10 cellular contexts compared by ENCODE assay signal in the genomic region with DNA sequence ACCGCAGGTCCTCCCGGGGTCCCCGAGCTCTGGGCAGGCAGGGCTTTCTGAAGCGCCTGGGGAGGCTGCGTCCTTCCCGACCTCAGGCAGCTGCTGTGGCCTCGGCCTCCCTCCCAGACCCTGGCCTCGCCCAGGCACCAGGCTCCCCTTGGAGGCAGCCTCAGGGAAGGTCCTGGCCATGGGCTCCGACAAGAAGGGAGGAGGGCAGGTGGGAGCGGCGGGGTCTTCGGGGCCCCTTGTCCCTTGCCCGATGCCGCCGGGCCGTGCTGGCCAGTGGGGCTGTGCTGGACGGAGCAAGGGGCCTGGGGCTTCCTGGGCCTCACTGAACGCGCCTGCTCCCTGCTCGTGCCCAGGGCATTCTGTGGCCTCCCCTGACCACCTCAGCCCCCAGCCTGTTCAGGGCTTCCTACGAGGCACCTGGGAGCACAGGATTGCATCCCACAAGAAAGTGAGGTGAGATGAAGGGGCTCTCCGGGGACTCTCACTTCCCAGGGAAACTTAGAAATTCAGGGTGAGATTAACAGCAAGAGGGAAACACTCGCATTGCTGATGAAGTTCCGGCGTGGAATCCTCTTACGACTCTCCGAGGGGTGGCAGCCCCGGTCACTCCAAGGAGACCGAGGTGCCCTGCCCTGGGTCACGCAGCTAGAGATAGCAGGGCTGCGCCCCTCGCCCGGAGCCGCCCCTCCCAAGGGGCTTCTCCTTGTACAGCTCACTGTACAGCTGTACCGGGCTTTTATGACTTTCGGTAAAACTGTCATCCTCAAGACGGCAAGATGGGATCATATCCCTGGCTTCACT. TPM values are rescaled to one million over a fixed set of nuclear protein-coding genes. Genes with fewer than 3 reads are reported as not detected.
A peak's percentile ranks its signal among the peaks of the same experiment; 100 is the strongest.
DNase-seq lines count a peak whose midpoint lies in the region; FAIRE-seq and TF ChIP-seq lines count a peak whose summit lies in the region.
"Had no signal": no experiment of that assay in that cellular context is flagged by ENCODE, and none has a peak within 500 bp of the region (broad histone marks: within the 10 kb centered on the region; RNA-seq: fewer than 3 reads in every experiment).

No MANE protein-coding gene starts in this region.

- intact Hi-C loops in dendritic cell treated with granulocyte-macrophage colony-stimulating factor and Interleukin-4, amounts not matched to agents 40 ng/mL and 50 ng/mL, for 4 days (cut with micrococcal nuclease) = no loop called here
- intact Hi-C loops in testis (cut with DNase I; ENCODE audit: low total_unique reads) = no loop called here

- H3K9me1 ChIP-seq in keratinocyte (ENCODE audit: control insufficient read depth, extremely low read depth, insufficient read depth, low read length) = no peaks in the 10 kb centered on the region

- 42 to 53% methylated on average over 5 to 25 of the region's 37 CpGs for WGBS in testis, 2 donors

- H3K79me2 ChIP-seq in keratinocyte (ENCODE audit: control insufficient read depth, insufficient read depth, low read length) = no peaks in the 10 kb centered on the region

- H3K4me1 Mint-ChIP-seq in dendritic cell treated with granulocyte-macrophage colony-stimulating factor and Interleukin-4, amounts not matched to agents 40 ng/mL and 50 ng/mL, for 4 days (ENCODE audit: low read depth) = peaks cover 9% of the 10 kb centered on the region
- H3K4me1 Mint-ChIP-seq in activated CD4-positive, alpha-beta memory T cell treated with anti-CD3 and anti-CD28 coated beads, Interleukin-2, amount 10 ng/mL, durations not matched to agents 7 days and 5 days = peaks cover 6% of the 10 kb centered on the region

- H3K9ac ChIP-seq in keratinocyte (ENCODE audit: control insufficient read depth, extremely low read depth, insufficient read depth, low read length) = no peak overlapping the region

- H3K9me3 ChIP-seq in keratinocyte (ENCODE audit: control insufficient read depth, low read depth, low read length) = no peaks in the 10 kb centered on the region
- H3K9me3 ChIP-seq in testis = no peaks in the 10 kb centered on the region

- FAIRE-seq in keratinocyte (lab: Jason Lieb, UNC) = no peak
- FAIRE-seq: frontal cortex had no signal

- peak overlapping the region; percentile 70 for H3K4me2 ChIP-seq in keratinocyte (ENCODE audit: control insufficient read depth, extremely low read depth, insufficient read depth, low read depth, low read length)

- peak overlapping the region; percentile 57 for H3K4me3 Mint-ChIP-seq in dendritic cell treated with granulocyte-macrophage colony-stimulating factor and Interleukin-4, amounts not matched to agents 40 ng/mL and 50 ng/mL, for 4 days
- H3K4me3 Mint-ChIP-seq in activated CD4-positive, alpha-beta memory T cell treated with anti-CD3 and anti-CD28 coated beads, Interleukin-2, amount 10 ng/mL, durations not matched to agents 7 days and 5 days = no peak overlapping the region

- DNase-seq in HUDEP-2 (lab: John Stamatoyannopoulos, UW; ENCODE audit: unreplicated experiment in 76 of 76) (peak in 39 of 76 experiments; percentile 16 to 85 (median 52)), keratinocyte (ENCODE audit: low read depth, low spot score) (no peak), testis (no peak), nucleus accumbens (lab: John Stamatoyannopoulos, UW) (no peak), COLO668 (lab: John Stamatoyannopoulos, UW; ENCODE audit: unreplicated experiment) (no peak)
- DNase-seq in activated CD4-positive, alpha-beta memory T cell treated with anti-CD3 and anti-CD28 coated beads, Interleukin-2, amount 10 ng/mL, durations not matched to agents 7 days and 5 days = no peak
- DNase-seq: activated naive CD4-positive, alpha-beta T cell treated with anti-CD3 and anti-CD28 coated beads, Interleukin-2, amount 50 U/mL, for 16 hours; NCI-H187 treated with DMSO at 0.1 percent for 48 hours had no signal

- H3K9me3 Mint-ChIP-seq in dendritic cell treated with granulocyte-macrophage colony-stimulating factor and Interleukin-4, amounts not matched to agents 40 ng/mL and 50 ng/mL, for 4 days = no peaks in the 10 kb centered on the region
- H3K9me3 Mint-ChIP-seq in activated CD4-positive, alpha-beta memory T cell treated with anti-CD3 and anti-CD28 coated beads, Interleukin-2, amount 10 ng/mL, durations not matched to agents 7 days and 5 days = no peaks in the 10 kb centered on the region

- no peak overlapping the region for H3K27ac Mint-ChIP-seq in dendritic cell treated with granulocyte-macrophage colony-stimulating factor and Interleukin-4, amounts not matched to agents 40 ng/mL and 50 ng/mL, for 4 days
- H3K27ac Mint-ChIP-seq in activated CD4-positive, alpha-beta memory T cell treated with anti-CD3 and anti-CD28 coated beads, Interleukin-2, amount 10 ng/mL, durations not matched to agents 7 days and 5 days = no peak overlapping the region

- H3K36me3 ChIP-seq in keratinocyte (ENCODE audit: control insufficient read depth in 2 of 2, extremely low read depth in 1 of 2, insufficient read depth in 2 of 2, low read length in 2 of 2) (no peaks in the 10 kb centered on the region), testis (ENCODE audit: low read depth, missing control alignments) (no peaks in the 10 kb centered on the region)

- H3K36me3 Mint-ChIP-seq in dendritic cell treated with granulocyte-macrophage colony-stimulating factor and Interleukin-4, amounts not matched to agents 40 ng/mL and 50 ng/mL, for 4 days (ENCODE audit: low read depth) = no peaks in the 10 kb centered on the region
- H3K36me3 Mint-ChIP-seq in activated CD4-positive, alpha-beta memory T cell treated with anti-CD3 and anti-CD28 coated beads, Interleukin-2, amount 10 ng/mL, durations not matched to agents 7 days and 5 days (ENCODE audit: low read depth) = no peaks in the 10 kb centered on the region

- H3K27ac ChIP-seq in keratinocyte (ENCODE audit: control insufficient read depth, insufficient read depth, low read length) (no peak overlapping the region), testis (no peak overlapping the region)

- H2AFZ ChIP-seq in keratinocyte (ENCODE audit: control insufficient read depth, low read length) = peak overlapping the region; percentile 37

- TF ChIP-seq CTCF in keratinocyte (optimal IDR thresholded peaks at IDR 0.05 in 1 of 3, IDR thresholded peaks at IDR 0.05 in 1 of 3, conservative IDR thresholded peaks at IDR 0.05 in 1 of 3; ENCODE audit: extremely low read depth in 1 of 3, insufficient read depth in 2 of 3, low read length in 3 of 3) = no peak
- TF ChIP-seq CTCF in testis (IDR thresholded peaks at IDR 0.05) = no peak

- H3K4me1 ChIP-seq in keratinocyte (ENCODE audit: control insufficient read depth, extremely low read depth, insufficient read depth, low read length) = peaks cover 4% of the 10 kb centered on the region
- peaks cover 4% of the 10 kb centered on the region for H3K4me1 ChIP-seq in testis

- TF ChIP-seq POLR2A in testis (IDR thresholded peaks at IDR 0.05) = no peak

- peaks cover 33% of the 10 kb centered on the region for H3K27me3 ChIP-seq in keratinocyte (ENCODE audit: control insufficient read depth, extremely low read depth, insufficient read depth, low read length)
- H3K27me3 ChIP-seq in testis = no peaks in the 10 kb centered on the region

- H3K4me3 ChIP-seq in keratinocyte (ENCODE audit: control insufficient read depth in 2 of 3, extremely low read depth in 1 of 3, insufficient read depth in 2 of 3, low read depth in 1 of 3, low read length in 3 of 3) (peak overlapping the region in 1 of 3 experiments; percentile 34), testis (peak overlapping the region; percentile 24 to 38)

- CTCF ChIA-PET in activated CD4-positive, alpha-beta memory T cell treated with anti-CD3 and anti-CD28 coated beads, Interleukin-2, amount 10 ng/mL, durations not matched to agents 7 days and 5 days (lab: Charles Lee) = interaction anchor here (1.4 kb wide), 1 partner anchor 73 kb away, joined by 3 read pairs; no protein-coding TSS in a partner anchor

- peaks cover 49% of the 10 kb centered on the region for H3K27me3 Mint-ChIP-seq in dendritic cell treated with granulocyte-macrophage colony-stimulating factor and Interleukin-4, amounts not matched to agents 40 ng/mL and 50 ng/mL, for 4 days
- peaks cover 37% of the 10 kb centered on the region for H3K27me3 Mint-ChIP-seq in activated CD4-positive, alpha-beta memory T cell treated with anti-CD3 and anti-CD28 coated beads, Interleukin-2, amount 10 ng/mL, durations not matched to agents 7 days and 5 days

- dilution Hi-C loops in keratinocyte (cut with MboI; ENCODE audit: extremely low pct_ligation_motif_present, low sequenced_read_pairs) = no loop called here

- POLR2A ChIA-PET in activated CD4-positive, alpha-beta memory T cell treated with anti-CD3 and anti-CD28 coated beads, Interleukin-2, amount 10 ng/mL, durations not matched to agents 7 days and 5 days (lab: Charles Lee) = interaction anchor here (1.4 to 1.8 kb wide), 2 partner anchors 70 to 111 kb away, joined by 4 read pairs; partner anchors contain the start of gene UBXN2A

- peaks cover 3% of the 10 kb centered on the region for H4K20me1 ChIP-seq in keratinocyte (ENCODE audit: control insufficient read depth, extremely low read depth, insufficient read depth, low read length)

RNA-seq across cellular contexts. Expression of gene MFSD2B, which starts 0.8 kb away (rescaled TPM):
- polyA plus RNA-seq in keratinocyte (0.03 to 0.12 TPM (median 0.10 TPM) in 3 replicates), testis (ENCODE audit: insufficient read depth, low read depth, low replicate concordance) (0.94 TPM)
- polyA plus RNA-seq in keratinocyte (2011; ENCODE audit: low read depth) = not detected
- polyA plus RNA-seq in keratinocyte (2011; cell fraction: cytosol; rRNA removed) = 0.19 TPM in 1 of 2 replicates, not detected in the other
- 0.12 TPM in 1 of 2 replicates, not detected in the other for polyA plus RNA-seq in keratinocyte (2011; cell fraction: nucleus; rRNA removed)
- 0.13 TPM in 1 of 2 replicates, not detected in the other for polyA plus RNA-seq in keratinocyte (2012; ENCODE audit: low replicate concordance)
- 0.06 to 0.30 TPM in 2 of 3 replicates, not detected in the other for polyA minus RNA-seq in keratinocyte
- polyA minus RNA-seq in keratinocyte (2011; cell fraction: cytosol; rRNA and poly(A)+ RNA removed) = not detected
- polyA minus RNA-seq in keratinocyte (2011; cell fraction: nucleus; rRNA and poly(A)+ RNA removed) = 0.47 TPM in 1 of 2 replicates, not detected in the other
- under 1 TPM; 0.39 to 0.50 TPM for total RNA-seq in testis
- total RNA-seq in activated CD4-positive, alpha-beta memory T cell treated with anti-CD3 and anti-CD28 coated beads, Interleukin-2, amount 10 ng/mL, durations not matched to agents 7 days and 5 days = under 1 TPM in 1 of 2 experiments, not detected in 1; 0.20 TPM

RNA-seq across cellular contexts. Expression of gene WDCP, which starts 36.5 kb away (rescaled TPM):
- polyA plus RNA-seq in keratinocyte (10.8 to 11.4 TPM (median 11.0 TPM) in 3 replicates), testis (ENCODE audit: insufficient read depth, low read depth, low replicate concordance) (10.4 TPM)
- 0.49 TPM for polyA plus RNA-seq in keratinocyte (2011; ENCODE audit: low read depth)
- polyA plus RNA-seq in keratinocyte (2011; cell fraction: cytosol; rRNA removed) = 4.3 and 8.4 TPM in 2 replicates
- polyA plus RNA-seq in keratinocyte (2011; cell fraction: nucleus; rRNA removed) = 10.3 and 12.9 TPM in 2 replicates
- polyA plus RNA-seq in keratinocyte (2012; ENCODE audit: low replicate concordance) = 1.7 and 6.1 TPM in 2 replicates
- 22.0 to 24.4 TPM (median 23.3 TPM) in 3 replicates for polyA minus RNA-seq in keratinocyte
- 3.6 TPM for polyA minus RNA-seq in keratinocyte (2011; cell fraction: cytosol; rRNA and poly(A)+ RNA removed)
- polyA minus RNA-seq in keratinocyte (2011; cell fraction: nucleus; rRNA and poly(A)+ RNA removed) = 6.9 and 16.8 TPM in 2 replicates
- total RNA-seq in testis = 10 to 100 TPM in 1 of 2 donors, 1 to 10 TPM in 1; 9.8 to 11.5 TPM
- 10 to 100 TPM; 18.5 to 19.1 TPM for total RNA-seq in activated CD4-positive, alpha-beta memory T cell treated with anti-CD3 and anti-CD28 coated beads, Interleukin-2, amount 10 ng/mL, durations not matched to agents 7 days and 5 days

RNA-seq across cellular contexts. Expression of gene FKBP1B, which starts 38.9 kb away (rescaled TPM):
- polyA plus RNA-seq in keratinocyte (21.9 to 27.9 TPM (median 24.5 TPM) in 3 replicates), testis (ENCODE audit: insufficient read depth, low read depth, low replicate concordance) (3.6 TPM)
- 2.3 TPM for polyA plus RNA-seq in keratinocyte (2011; ENCODE audit: low read depth)
- 24.8 and 29.9 TPM in 2 replicates for polyA plus RNA-seq in keratinocyte (2011; cell fraction: cytosol; rRNA removed)
- 9.5 and 11.9 TPM in 2 replicates for polyA plus RNA-seq in keratinocyte (2011; cell fraction: nucleus; rRNA removed)
- polyA plus RNA-seq in keratinocyte (2012; ENCODE audit: low replicate concordance) = 7.7 and 16.8 TPM in 2 replicates
- polyA minus RNA-seq in keratinocyte = 9.1 to 16.9 TPM (median 14.9 TPM) in 3 replicates
- polyA minus RNA-seq in keratinocyte (2011; cell fraction: cytosol; rRNA and poly(A)+ RNA removed) = 5.8 TPM
- polyA minus RNA-seq in keratinocyte (2011; cell fraction: nucleus; rRNA and poly(A)+ RNA removed) = 1.7 and 2.9 TPM in 2 replicates
- total RNA-seq in testis = 1 to 10 TPM; 2.7 to 3.0 TPM
- 1 to 10 TPM; 4.8 to 5.5 TPM for total RNA-seq in activated CD4-positive, alpha-beta memory T cell treated with anti-CD3 and anti-CD28 coated beads, Interleukin-2, amount 10 ng/mL, durations not matched to agents 7 days and 5 days

Comparison
In these comparisons a context has a peak if more than half of its experiments do, and no peak if none do; other contexts are left out.
1. DNase-seq: peak in HUDEP-2 (39 of 76); none in keratinocyte (single experiment), testis (single experiment), nucleus accumbens (0 of 56), activated CD4-positive, alpha-beta memory T cell treated with anti-CD3 and anti-CD28 coated beads, Interleukin-2, amount 10 ng/mL, durations not matched to agents 7 days and 5 days (single experiment) and COLO668 (single experiment).